ENCODE assay signal across 9 cellular contexts in genomic region chr21:43318841-43319781, GRCh38.
DNase-seq lines count a peak whose midpoint lies in the region; ATAC-seq, FAIRE-seq and TF ChIP-seq lines count a peak whose summit lies in the region.
"Had no signal": no experiment of that assay in that cellular context is flagged by ENCODE, and none has a peak within 500 bp of the region (broad histone marks: within the 10 kb centered on the region; RNA-seq: fewer than 3 reads in every experiment).

No MANE protein-coding gene starts in this region.

- peaks cover 7 to 22% of the 10 kb centered on the region in 2 donors for H3K27me3 Mint-ChIP-seq in stimulated activated naive B cell treated with anti-CD40 and anti-IgM and Interleukin-4, amounts not matched to agents 10 μg/mL and 1 μg/mL and 100 μg/mL, for 72 hours

- ATAC-seq in stimulated activated naive B cell treated with anti-CD40 and anti-IgM and Interleukin-4, amounts not matched to agents 10 μg/mL and 1 μg/mL and 100 μg/mL, for 72 hours (replicated peaks), result peak; percentile 88 to 90
- no peak for ATAC-seq in GM19463 (IDR thresholded peaks at IDR 0.05; ENCODE audit: unreplicated experiment)

- H3K9me3 Mint-ChIP-seq in stimulated activated naive B cell treated with anti-CD40 and anti-IgM and Interleukin-4, amounts not matched to agents 10 μg/mL and 1 μg/mL and 100 μg/mL, for 72 hours, result peaks cover 4% of the 10 kb centered on the region in 2 donors

- H3K4me1 Mint-ChIP-seq in stimulated activated naive B cell treated with anti-CD40 and anti-IgM and Interleukin-4, amounts not matched to agents 10 μg/mL and 1 μg/mL and 100 μg/mL, for 72 hours, result peaks cover 24 to 47% of the 10 kb centered on the region in 2 donors

- H3K27ac Mint-ChIP-seq in stimulated activated naive B cell treated with anti-CD40 and anti-IgM and Interleukin-4, amounts not matched to agents 10 μg/mL and 1 μg/mL and 100 μg/mL, for 72 hours, result no peak overlapping the region

- H2AFZ ChIP-seq in OCI-LY3 (ENCODE audit: low read depth, low read length), result no peak overlapping the region

- no peaks in the 10 kb centered on the region for H4K20me1 ChIP-seq in OCI-LY3 (ENCODE audit: insufficient read depth, low read length)

- peak overlapping the region; percentile 14; the same call in 1 of the 2 replicates for H3K4me3 ChIP-seq in OCI-LY3 (ENCODE audit: low read length)

- TF ChIP-seq CTCF in OCI-LY3 (IDR thresholded peaks at IDR 0.05; ENCODE audit: low read depth, low read length) (no peak), D721Med (IDR thresholded peaks at IDR 0.05; ENCODE audit: insufficient read depth, missing control alignments) (no peak)

- no peaks in the 10 kb centered on the region for H3K79me2 ChIP-seq in OCI-LY3 (ENCODE audit: low read length)

- H3K27ac ChIP-seq in OCI-LY3 (ENCODE audit: low read length), result no peak overlapping the region
- H3K27ac ChIP-seq: VCaP had no signal

- H3K36me3 Mint-ChIP-seq in stimulated activated naive B cell treated with anti-CD40 and anti-IgM and Interleukin-4, amounts not matched to agents 10 μg/mL and 1 μg/mL and 100 μg/mL, for 72 hours, result peaks cover 0 to 1% of the 10 kb centered on the region in 2 donors

- H3K36me3 ChIP-seq in OCI-LY3 (replicated peaks; ENCODE audit: low read depth, low read length), result no peaks in the 10 kb centered on the region

- no peaks in the 10 kb centered on the region; the same call in 1 of the 2 replicates for H3K27me3 ChIP-seq in OCI-LY3 (ENCODE audit: low read depth, low read length)

- peaks cover 15% of the 10 kb centered on the region for H3K4me1 ChIP-seq in OCI-LY3 (ENCODE audit: low read length)

- H3K4me3 Mint-ChIP-seq in stimulated activated naive B cell treated with anti-CD40 and anti-IgM and Interleukin-4, amounts not matched to agents 10 μg/mL and 1 μg/mL and 100 μg/mL, for 72 hours, result no peak overlapping the region

- no peak for FAIRE-seq in D721Med (lab: Jason Lieb, UNC)

- H3K9me3 ChIP-seq in OCI-LY3 (ENCODE audit: insufficient read depth, low read length), result peaks cover 5% of the 10 kb centered on the region; the same call in 1 of the 2 replicates

- H3K4me2 ChIP-seq in OCI-LY3 (ENCODE audit: low read length), result peak overlapping the region; percentile 43

- DNase-seq in NCI-H345 (lab: John Stamatoyannopoulos, UW) (peak; percentile 47), NCI-H345 treated with DMSO at 0.1 percent for 48 hours (lab: John Stamatoyannopoulos, UW; ENCODE audit: unreplicated experiment) (no peak), foreskin melanocyte (peak; percentile 81), DMS114 treated with DMSO at 0.1 percent for 48 hours (lab: John Stamatoyannopoulos, UW; ENCODE audit: unreplicated experiment) (no peak), D721Med (ENCODE audit: insufficient read length, low spot score) (no peak)
- peak; percentile 55 for DNase-seq in stimulated activated naive B cell treated with anti-CD40 and anti-IgM and Interleukin-4, amounts not matched to agents 10 μg/mL and 1 μg/mL and 100 μg/mL, for 72 hours

- H3K9ac ChIP-seq in OCI-LY3 (ENCODE audit: low read length), result no peak overlapping the region

Comparison
In these comparisons a context has a peak if more than half of its experiments do, and no peak if none do; other contexts are left out.
1. DNase-seq: peak in NCI-H345 (single experiment), foreskin melanocyte (single experiment) and stimulated activated naive B cell treated with anti-CD40 and anti-IgM and Interleukin-4, amounts not matched to agents 10 μg/mL and 1 μg/mL and 100 μg/mL, for 72 hours (single experiment); none in NCI-H345 treated with DMSO at 0.1 percent for 48 hours (single experiment), DMS114 treated with DMSO at 0.1 percent for 48 hours (single experiment) and D721Med (single experiment).